8 cellular contexts compared by ENCODE assay signal in genomic region chr2:50492452-50492851, GRCh38.
DNase-seq lines count a peak whose midpoint lies in the region; ATAC-seq, FAIRE-seq and TF ChIP-seq lines count a peak whose summit lies in the region.

No MANE protein-coding gene starts in this region.

- no peak for FAIRE-seq in bronchial epithelial cell (lab: Jason Lieb, UNC)

- no peaks in the 10 kb centered on the region for H3K23me2 ChIP-seq in H9 (ENCODE audit: insufficient read length, low read depth, low read length, poor library complexity, severe bottlenecking)

- H3K4ac ChIP-seq in H9 (ENCODE audit: low read depth, low read length) = no peak overlapping the region

- H4K91ac ChIP-seq in H9 (ENCODE audit: insufficient read length, low read depth, low read length) = no peak overlapping the region

- H3K18ac ChIP-seq in H9 (ENCODE audit: insufficient read length, low read depth, low read length) = no peak overlapping the region

- BruUV-seq in PC-3 (replicated peaks; lab: Mats Ljungman, UMichigan) = no TSS peak

- no peak overlapping the region for H3K27ac ChIP-seq in H9 (ENCODE audit: insufficient read length, low read depth, low read length)
- no peak overlapping the region for H3K27ac ChIP-seq in PC-3 (ENCODE audit: low read length)
- H3K27ac ChIP-seq in testis = no peak overlapping the region

- no peaks in the 10 kb centered on the region for H3K79me2 ChIP-seq in H9 (ENCODE audit: insufficient read depth, low read length)
- no peaks in the 10 kb centered on the region for H3K79me2 ChIP-seq in PC-3 (ENCODE audit: low read length)

- H2BK12ac ChIP-seq in H9 (ENCODE audit: insufficient read length, low read depth, low read length) = no peak overlapping the region

- no CpG with 5 or more reads among the region's 3 CpGs for WGBS in H9 (ENCODE audit: extremely low coverage, insufficient read length, low lambda C conversion rate)
- 0 to 3% methylated on average over 3 of the region's 3 CpGs for WGBS in testis, 2 donors

- no peaks in the 10 kb centered on the region for H4K20me1 ChIP-seq in H9 (ENCODE audit: control insufficient read depth, insufficient read depth, insufficient read length)
- no peaks in the 10 kb centered on the region for H4K20me1 ChIP-seq in PC-3 (ENCODE audit: low read length)

- peak; percentile 80 for ATAC-seq in PC-3

- H3K36me3 ChIP-seq in PC-3 (ENCODE audit: low read depth, low read length) = no peaks in the 10 kb centered on the region
- no peaks in the 10 kb centered on the region for H3K36me3 ChIP-seq in bronchial epithelial cell (ENCODE audit: control insufficient read depth, insufficient read depth, low read length)
- H3K36me3 ChIP-seq in testis (ENCODE audit: low read depth, missing control alignments) = no peaks in the 10 kb centered on the region

- no peak overlapping the region for H3K14ac ChIP-seq in H9 (ENCODE audit: insufficient read depth, low read length)

- no peaks in the 10 kb centered on the region for H3K9me3 Mint-ChIP-seq in H9

- H3K27ac Mint-ChIP-seq in H9 = peak overlapping the region in 2 of 3 experiments; percentile 33 to 47; a peak in 3 of 7 replicates

- no peak for TF ChIP-seq POLR2A in testis (IDR thresholded peaks at IDR 0.05)

- TF ChIP-seq CTCF in H9 (conservative IDR thresholded peaks at IDR 0.05) = peak; percentile 76
- peak; percentile 79 for TF ChIP-seq CTCF in PC-3 (conservative IDR thresholded peaks at IDR 0.05; ENCODE audit: low read depth, low read length)
- peak; percentile 54 for TF ChIP-seq CTCF in bronchial epithelial cell (IDR thresholded peaks at IDR 0.05; ENCODE audit: insufficient read depth, low read length, severe bottlenecking)
- TF ChIP-seq CTCF in testis (IDR thresholded peaks at IDR 0.05) = peak in 2 of 3 experiments; percentile 49 to 55

- H3K27me3 ChIP-seq in H9 (ENCODE audit: insufficient read depth, low read length) = no peaks in the 10 kb centered on the region
- 0 out of 2 replicates have a peak, but pooled peaks cover 3% of the 10 kb centered on the region for H3K27me3 ChIP-seq in PC-3 (ENCODE audit: low read length)
- H3K27me3 ChIP-seq in bronchial epithelial cell (ENCODE audit: control insufficient read depth, insufficient read depth, low read length) = no peaks in the 10 kb centered on the region
- H3K27me3 ChIP-seq in testis = no peaks in the 10 kb centered on the region

- CTCF ChIA-PET in PC-3 (lab: Charles Lee) = interaction anchor here (1.2 kb wide), 1 partner anchor 13 kb away, joined by 5 read pairs; no protein-coding TSS in a partner anchor

- no peaks in the 10 kb centered on the region for H3K9me2 ChIP-seq in PC-3 (replicated peaks; ENCODE audit: low read length)

- no peak overlapping the region for H2BK20ac ChIP-seq in H9 (ENCODE audit: low read depth, low read length, poor library complexity, severe bottlenecking)

- H2AFZ ChIP-seq in H9 (ENCODE audit: low read length) (no peak overlapping the region), PC-3 (ENCODE audit: low read length) (no peak overlapping the region; the same call in 1 of the 2 replicates)

- no peaks in the 10 kb centered on the region for H3K9me3 ChIP-seq in H9 (ENCODE audit: control insufficient read depth, low read depth, low read length)
- H3K9me3 ChIP-seq in PC-3 (ENCODE audit: low read length) = no peaks in the 10 kb centered on the region
- H3K9me3 ChIP-seq in testis = no peaks in the 10 kb centered on the region

- H4K5ac ChIP-seq in H9 (ENCODE audit: insufficient read length, low read depth, low read length) = no peak overlapping the region

- H3K79me1 ChIP-seq in H9 (ENCODE audit: insufficient read depth, low read depth, low read length, poor library complexity, severe bottlenecking) = no peaks in the 10 kb centered on the region

- intact Hi-C loops in PC-3 (cut with micrococcal nuclease) (loop anchor here (1.0 to 5.0 kb wide), 4 partner anchors 805 to 1890 kb away; no protein-coding TSS in a partner anchor), testis (cut with DNase I; ENCODE audit: low total_unique reads) (no loop called here)

- POLR2A ChIA-PET in PC-3 (lab: Charles Lee; ENCODE audit: unreplicated experiment) = no interaction called here

- no peak overlapping the region for H3T11ph ChIP-seq in H9 (ENCODE audit: low read length)

- H3K56ac ChIP-seq in H9 (ENCODE audit: insufficient read length, low read depth, low read length) = no peak overlapping the region

- H2BK15ac ChIP-seq in H9 (ENCODE audit: low read depth, low read length) = no peak overlapping the region

- no peak overlapping the region for H2BK120ac ChIP-seq in H9 (ENCODE audit: low read depth, low read length, poor library complexity, severe bottlenecking)

- in situ Hi-C loops in ACHN (cut with HindIII; ENCODE audit: low pct_ligation_motif_present, low pct_unique_long_range_greater_than_20kb, low sequenced_read_pairs) = no loop called here

- no peaks in the 10 kb centered on the region; a peak in 1 of 7 replicates for H3K36me3 Mint-ChIP-seq in H9 (ENCODE audit: insufficient read depth in 1 of 3, low read depth in 3 of 3)

- H3K4me3 Mint-ChIP-seq in H9 = no peak overlapping the region

- H3K4me2 ChIP-seq in H9 (ENCODE audit: insufficient read depth, insufficient read length, low read length) (peak overlapping the region; percentile 27), PC-3 (ENCODE audit: low read length) (no peak overlapping the region)

- DNase-seq in ACHN (peak; percentile 66), GM04504 (ENCODE audit: low read depth) (peak; percentile 11), H9 (peak; percentile 43), KG1 (lab: John Stamatoyannopoulos, UW) (peak; percentile 54), PC-3 (peak; percentile 62), bronchial epithelial cell (ENCODE audit: low read depth) (peak; percentile 59), kidney tubule cell (ENCODE audit: low spot score) (peak; percentile 64), testis (peak; percentile 51)

- no peak overlapping the region for H4K8ac ChIP-seq in H9 (replicated peaks; ENCODE audit: insufficient read length, low read depth, low read length)

- no peak overlapping the region for H3K9ac ChIP-seq in H9 (ENCODE audit: extremely low read depth, insufficient read length, low read length)
- no peak overlapping the region for H3K9ac ChIP-seq in PC-3 (ENCODE audit: low read length)

- H3K4me1 ChIP-seq in H9 (ENCODE audit: insufficient read depth, low read length) (no peaks in the 10 kb centered on the region; the same call in 1 of the 2 replicates), PC-3 (ENCODE audit: insufficient read depth, low read length) (no peaks in the 10 kb centered on the region), testis (no peaks in the 10 kb centered on the region)

- no peak overlapping the region for H3K4me3 ChIP-seq in PC-3 (ENCODE audit: low read length)
- H3K4me3 ChIP-seq in bronchial epithelial cell (ENCODE audit: low read depth, low read length) = no peak overlapping the region
- no peak overlapping the region for H3K4me3 ChIP-seq in testis

- H2AK5ac ChIP-seq in H9 (ENCODE audit: insufficient read length, low read length) = no peak overlapping the region

- no peak overlapping the region for H2BK5ac ChIP-seq in H9 (ENCODE audit: insufficient read length, low read length)

- H3K27me3 Mint-ChIP-seq in H9 (ENCODE audit: low read depth) = no peaks in the 10 kb centered on the region

- H3F3A ChIP-seq in PC-3 (ENCODE audit: low read length, unreplicated experiment) = no peaks in the 10 kb centered on the region

- no peak overlapping the region for H3K23ac ChIP-seq in H9 (ENCODE audit: insufficient read length, low read depth, low read length)

- H3K4me1 Mint-ChIP-seq in H9 = peaks cover 9 to 15% of the 10 kb centered on the region in 2 experiments

Comparison
In these comparisons a context has a peak if more than half of its experiments do, and no peak if none do; other contexts are left out.
1. DNase-seq: peak in every context shown above with its lines; median percentile 66 in ACHN; 64 in kidney tubule cell; 62 in PC-3; 59 in bronchial epithelial cell; 54 in KG1; 51 in testis; 43 in H9; 11 in GM04504.